In the genomic region with DNA sequence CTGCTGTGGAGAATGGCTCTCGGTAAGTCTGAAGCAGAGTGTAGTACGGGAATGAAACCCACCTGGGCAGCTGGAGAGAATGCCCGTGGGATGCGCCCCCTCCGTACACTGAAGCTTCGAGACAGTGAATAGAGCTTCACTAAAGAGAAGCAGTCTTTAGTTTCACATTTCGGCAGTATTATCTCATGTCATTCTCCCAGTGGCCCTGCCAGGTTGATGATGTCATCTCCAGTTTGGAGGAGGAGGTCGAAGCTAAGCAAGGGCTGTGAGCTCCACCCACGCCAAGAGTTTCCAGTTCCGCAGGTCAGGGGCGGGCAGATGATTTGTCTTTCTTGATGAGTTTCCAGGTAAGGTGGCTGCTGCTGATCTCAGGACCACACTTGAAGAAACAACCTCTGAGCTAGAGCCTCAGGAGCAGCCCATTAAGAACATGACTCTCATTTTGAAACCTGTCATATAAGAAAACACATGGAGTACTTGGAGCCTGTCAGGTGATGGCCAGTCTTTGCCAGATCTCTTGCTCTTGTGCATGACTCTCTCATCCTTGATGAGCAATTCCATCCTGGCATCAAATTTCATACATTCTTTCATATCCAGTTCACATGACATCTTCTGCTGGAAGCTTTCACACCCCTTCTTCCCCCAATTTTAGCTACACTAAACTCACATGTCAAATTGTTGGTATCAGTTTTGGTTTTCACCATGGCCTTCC, we compare ENCODE assay signal across 17 cellular contexts.
A peak's percentile ranks its signal among the peaks of the same experiment; 100 is the strongest.
DNase-seq lines count a peak whose midpoint lies in the region; ATAC-seq, FAIRE-seq and TF ChIP-seq lines count a peak whose summit lies in the region.
"Had no signal": no experiment of that assay in that cellular context is flagged by ENCODE, and none has a peak within 500 bp of the region (broad histone marks: within the 10 kb centered on the region; RNA-seq: fewer than 3 reads in every experiment).

No MANE protein-coding gene starts in this region.

- peak; percentile 50 for DNase-seq in GM23248
- DNase-seq in MG63, result peak; percentile 13
- no peak for DNase-seq in GM12878 (ENCODE audit: low read depth, low spot score)
- DNase-seq in iris pigment epithelial cell (ENCODE audit: low read depth), result peak; percentile 2
- no peak for DNase-seq in NCI-H446 treated with DMSO at 0.1 percent for 48 hours (lab: John Stamatoyannopoulos, UW)
- no peak for DNase-seq in COLO668 (lab: John Stamatoyannopoulos, UW; ENCODE audit: unreplicated experiment)
- no peak for DNase-seq in inferior parietal cortex (ENCODE audit: extremely low spot score)
- DNase-seq: activated CD4-positive, alpha-beta T cell treated with anti-CD3 and anti-CD28 coated beads for 1 hour; DMS79 treated with DMSO at 0.1 percent for 48 hours; KG1; kidney; NCI-H82; stomach had no signal

- no peaks in the 10 kb centered on the region for H3K79me2 ChIP-seq in GM23248 (ENCODE audit: insufficient read depth)
- H3K79me2 ChIP-seq in GM12878 (ENCODE audit: control insufficient read depth, insufficient read depth, low read length), result no peaks in the 10 kb centered on the region
- H3K79me2 ChIP-seq: parathyroid adenoma had no signal

- H3K4me3 ChIP-seq in GM23248 (no peak overlapping the region), MG63 (no peak overlapping the region), GM12878 (no peak overlapping the region)
- H3K4me3 ChIP-seq: BLaER1 treated with 17β-estradiol and CSF1 and Interleukin-3, amounts not matched to agents 10 nM and 100 nM; HAP-1; stomach; uterus had no signal

- no peak for FAIRE-seq in GM12878 (lab: Jason Lieb, UNC)
- FAIRE-seq: kidney had no signal

- H3K4me2 ChIP-seq in GM23248 (ENCODE audit: unreplicated experiment) (no peak overlapping the region), GM12878 (ENCODE audit: control insufficient read depth, insufficient read depth) (no peak overlapping the region)
- H3K4me2 ChIP-seq: BLaER1 treated with 17β-estradiol and CSF1 and Interleukin-3, amounts not matched to agents 10 nM and 100 nM had no signal

- H3K9me2 ChIP-seq in GM23248 (ENCODE audit: insufficient read depth), result no peaks in the 10 kb centered on the region

- no peaks in the 10 kb centered on the region for H3F3A ChIP-seq in GM23248 (ENCODE audit: insufficient read depth)

- WGBS in GM23248 (ENCODE audit: low coverage in 1 of 2, low lambda C conversion rate in 2 of 2, missing lambda C conversion rate in 2 of 2), 2 experiments, result 50 to 62% methylated on average over 11 of the region's 11 CpGs
- WGBS in GM12878 (ENCODE audit: insufficient coverage, insufficient replicate concordance, low lambda C conversion rate, missing lambda C conversion rate), result 52% methylated on average over 11 of the region's 11 CpGs

- H3K27me3 ChIP-seq in GM23248 (replicated peaks; ENCODE audit: insufficient read depth) (0 out of 2 replicates have a peak, but pooled peaks cover 3% of the 10 kb centered on the region), MG63 (no peaks in the 10 kb centered on the region), GM12878 (replicated peaks in 1 of 2; ENCODE audit: control insufficient read depth in 2 of 2, insufficient read depth in 2 of 2, low read length in 1 of 2) (no peaks in the 10 kb centered on the region)
- H3K27me3 ChIP-seq: BLaER1 treated with 17β-estradiol and CSF1 and Interleukin-3, amounts not matched to agents 10 nM and 100 nM; stomach; uterus had no signal

- H3K27ac ChIP-seq in GM23248, result no peak overlapping the region
- no peak overlapping the region for H3K27ac ChIP-seq in GM12878 (ENCODE audit: control insufficient read depth, insufficient read depth)
- H3K27ac ChIP-seq: BLaER1 treated with 17β-estradiol and CSF1 and Interleukin-3, amounts not matched to agents 10 nM and 100 nM; parathyroid adenoma; stomach; uterus had no signal

- no peaks in the 10 kb centered on the region for H3K9me3 ChIP-seq in GM23248 (ENCODE audit: low read depth)
- no peaks in the 10 kb centered on the region for H3K9me3 ChIP-seq in MG63
- H3K9me3 ChIP-seq in GM12878 (replicated peaks; ENCODE audit: control insufficient read depth, insufficient read depth, low read length), result no peaks in the 10 kb centered on the region
- H3K9me3 ChIP-seq: HAP-1, stomach, uterus had no signal

- no peak overlapping the region for H3K9ac ChIP-seq in GM23248
- no peak overlapping the region for H3K9ac ChIP-seq in GM12878 (ENCODE audit: control insufficient read depth, insufficient read depth, low read length)
- H3K9ac ChIP-seq: BLaER1 treated with 17β-estradiol and CSF1 and Interleukin-3, amounts not matched to agents 10 nM and 100 nM; parathyroid adenoma had no signal

- POLR2A ChIA-PET in GM12878 (lab: Charles Lee), result no interaction called here

- RAD21 ChIA-PET in GM12878 (lab: Charles Lee; ENCODE audit: unreplicated experiment), result no interaction called here

- SMC1A ChIA-PET in GM12878 (lab: Charles Lee; ENCODE audit: uncharacterized antibody, unreplicated experiment), result interaction anchor here (0.7 to 1.3 kb wide), 3 partner anchors 9 to 229 kb away, joined by 3 to 4 read pairs (median 4); no protein-coding TSS in a partner anchor

- H3K36me3 ChIP-seq in GM23248 (ENCODE audit: low read depth), result no peaks in the 10 kb centered on the region
- no peaks in the 10 kb centered on the region for H3K36me3 ChIP-seq in MG63
- no peaks in the 10 kb centered on the region for H3K36me3 ChIP-seq in GM12878 (ENCODE audit: control insufficient read depth in 2 of 2, insufficient read depth in 2 of 2, low read length in 1 of 2)
- H3K36me3 ChIP-seq: BLaER1 treated with 17β-estradiol and CSF1 and Interleukin-3, amounts not matched to agents 10 nM and 100 nM; HAP-1; stomach; uterus had no signal

- TF ChIP-seq RAD21 in GM12878 (IDR thresholded peaks at IDR 0.05; ENCODE audit: insufficient read depth, low read depth, low read length), result no peak

- H2AFZ ChIP-seq in GM23248, result no peak overlapping the region
- no peak overlapping the region for H2AFZ ChIP-seq in GM12878 (ENCODE audit: control insufficient read depth, low read depth, low read length)
- H2AFZ ChIP-seq: parathyroid adenoma had no signal

- TF ChIP-seq EP300 in GM12878 (IDR thresholded peaks at IDR 0.05; ENCODE audit: borderline replicate concordance in 1 of 2, control insufficient read depth in 1 of 2, low read depth in 2 of 2, low read length in 2 of 2), result no peak

- H4K20me1 ChIP-seq in GM23248 (ENCODE audit: insufficient read depth) (no peaks in the 10 kb centered on the region), GM12878 (ENCODE audit: control insufficient read depth, insufficient read depth) (no peaks in the 10 kb centered on the region)
- H4K20me1 ChIP-seq: BLaER1 treated with 17β-estradiol and CSF1 and Interleukin-3, amounts not matched to agents 10 nM and 100 nM had no signal

- BruUV-seq in GM12878 (replicated peaks; lab: Mats Ljungman, UMichigan), result no TSS peak

- TF ChIP-seq CTCF in GM12878 (IDR thresholded peaks at IDR 0.05 in 2 of 3, conservative IDR thresholded peaks at IDR 0.05 in 1 of 3; ENCODE audit: control insufficient read depth in 2 of 3, extremely low read depth in 1 of 3, insufficient read depth in 1 of 3, low read depth in 3 of 3, low read length in 3 of 3), result no peak

- no peaks in the 10 kb centered on the region for H3K4me1 ChIP-seq in GM23248 (ENCODE audit: insufficient read depth)
- H3K4me1 ChIP-seq in GM12878 (ENCODE audit: control insufficient read depth, insufficient read depth, low read length), result no peaks in the 10 kb centered on the region
- H3K4me1 ChIP-seq: BLaER1 treated with 17β-estradiol and CSF1 and Interleukin-3, amounts not matched to agents 10 nM and 100 nM; HAP-1; parathyroid adenoma; stomach; uterus had no signal

- in situ Hi-C loops in GM23248 (cut with MboI) (no loop called here), GM12878 (cut with MboI) (no loop called here)

- CTCF ChIA-PET in GM12878 (lab: Yijun Ruan, JAX), result interaction anchor here (0.6 to 1.1 kb wide), 4 partner anchors 11 to 1920 kb away, joined by 3 to 5 read pairs (median 4); no protein-coding TSS in a partner anchor

- intact Hi-C loops in GM12878 (cut with micrococcal nuclease; ENCODE audit: unreplicated experiment), result no loop called here

- ATAC-seq in GM12878, result no peak

- TF ChIP-seq POLR2A in GM12878 (IDR thresholded peaks at IDR 0.05; ENCODE audit: low read depth, low read length), result no peak

TF ChIP-seq in GM12878, 131 proteins besides CTCF, POLR2A, EP300 and RAD21:
- TF ChIP-seq ATF7 (IDR thresholded peaks at IDR 0.05; ENCODE audit: low read depth) (peak; percentile 21; the same call in 1 of the 2 replicates), TBL1XR1 (IDR thresholded peaks at IDR 0.05; ENCODE audit: low read depth, low read length) (no peak)

Comparison
In these comparisons a context has a peak if more than half of its experiments do, and no peak if none do; other contexts are left out.
1. DNase-seq: peak in GM23248 (single experiment), MG63 (single experiment) and iris pigment epithelial cell (single experiment); none in GM12878 (single experiment), NCI-H446 treated with DMSO at 0.1 percent for 48 hours (single experiment), COLO668 (single experiment) and inferior parietal cortex (single experiment).